ENCODE assay signal across 33 cellular contexts in the genomic region with DNA sequence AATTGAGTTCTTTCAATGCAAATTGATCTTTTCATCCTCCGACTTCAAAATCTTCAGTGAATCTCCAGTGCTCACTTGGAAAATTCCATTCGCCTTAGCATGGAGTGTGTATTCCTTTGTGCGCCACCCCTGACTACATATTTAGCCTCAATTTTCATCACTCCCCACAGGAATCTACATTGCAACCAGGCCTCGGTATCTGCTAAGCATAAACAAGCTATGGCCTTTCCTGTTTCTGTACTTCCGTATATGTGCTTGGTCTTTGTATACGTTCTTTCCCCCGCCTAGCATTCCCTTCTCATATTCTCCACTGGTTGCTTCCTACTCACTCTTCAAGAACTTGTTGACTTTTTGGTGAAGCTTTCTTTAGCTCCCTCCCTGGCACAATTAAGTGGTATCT.
"Had no signal": no experiment of that assay in that cellular context is flagged by ENCODE, and none has a peak within 500 bp of the region (broad histone marks: within the 10 kb centered on the region; RNA-seq: fewer than 3 reads in every experiment).

No MANE protein-coding gene starts in this region.

- H3K4me3 ChIP-seq: Peyer's patch, SJSA1 had no signal

- H3K36me3 ChIP-seq: brain microvascular endothelial cell, Peyer's patch, SJSA1 had no signal

- H3K4me1 Mint-ChIP-seq: activated B cell treated with CpG ODN at 0.5 μM for 24 hours; activated CD4-positive, alpha-beta memory T cell treated with anti-CD3 and anti-CD28 coated beads, Interleukin-2, amount 10 ng/mL, durations not matched to agents 7 days and 5 days; activated CD8-positive, alpha-beta memory T cell treated with anti-CD3 and anti-CD28 coated beads, Interleukin-2, amount 10 ng/mL, durations not matched to agents 7 days and 5 days; activated naive CD4-positive, alpha-beta T cell treated with anti-CD3 and anti-CD28 coated beads, Interleukin-2, amount 10 ng/mL, durations not matched to agents 7 days and 5 days; activated naive CD8-positive, alpha-beta T cell treated with anti-CD3 and anti-CD28 coated beads, Interleukin-2, amount 50 U/mL, for 24 hours had no signal

- H3K27ac ChIP-seq: brain microvascular endothelial cell, KMS-11, Peyer's patch, SJSA1, VCaP had no signal

- DNase-seq: activated B cell treated with CpG ODN at 0.5 μM for 24 hours; activated CD4-positive, alpha-beta memory T cell treated with anti-CD3 and anti-CD28 coated beads, Interleukin-2, amount 10 ng/mL, durations not matched to agents 7 days and 5 days; activated CD4-positive, alpha-beta T cell treated with anti-CD3 and anti-CD28 coated beads for 1 hour; activated CD4-positive, alpha-beta T cell treated with anti-CD3 and anti-CD28 coated beads for 48 hours; activated CD8-positive, alpha-beta memory T cell treated with anti-CD3 and anti-CD28 coated beads for 24 hours; activated CD8-positive, alpha-beta memory T cell treated with anti-CD3 and anti-CD28 coated beads, Interleukin-2, amount 10 ng/mL, durations not matched to agents 7 days and 5 days; activated CD8-positive, alpha-beta memory T cell treated with anti-CD3 and anti-CD28 coated beads, Interleukin-2, amount 50 U/mL, for 48 hours; activated effector memory CD4-positive, alpha-beta T cell treated with Interleukin-2 at 50 U/mL for 16 hours; activated naive CD4-positive, alpha-beta T cell treated with anti-CD3 and anti-CD28 coated beads, Interleukin-2, amount 10 ng/mL, durations not matched to agents 7 days and 5 days; activated naive CD8-positive, alpha-beta T cell treated with anti-CD3 and anti-CD28 coated beads, Interleukin-2, amount 50 U/mL, for 24 hours; activated T-cell treated with anti-CD3 and anti-CD28 coated beads, Interleukin-2, amount 50 U/mL, for 48 hours; amniotic stem cell; aorta; brain microvascular endothelial cell; MM.1S; MV-4-11; NCI-H1092; NCI-H1436 treated with DMSO at 0.1 percent for 48 hours; NCI-H1694 treated with DMSO at 0.1 percent for 48 hours; NCI-H2029; NCI-H345; NCI-H524 treated with DMSO at 0.1 percent for 48 hours; PC-3; Peyer's patch; RPMI8226; SHP77 treated with DMSO at 0.1 percent for 48 hours; SK-N-SH had no signal

- H3K27ac Mint-ChIP-seq: activated B cell treated with CpG ODN at 0.5 μM for 24 hours; activated CD4-positive, alpha-beta memory T cell treated with anti-CD3 and anti-CD28 coated beads, Interleukin-2, amount 10 ng/mL, durations not matched to agents 7 days and 5 days; activated CD8-positive, alpha-beta memory T cell treated with anti-CD3 and anti-CD28 coated beads, Interleukin-2, amount 10 ng/mL, durations not matched to agents 7 days and 5 days; activated naive CD4-positive, alpha-beta T cell treated with anti-CD3 and anti-CD28 coated beads, Interleukin-2, amount 10 ng/mL, durations not matched to agents 7 days and 5 days; activated naive CD8-positive, alpha-beta T cell; activated naive CD8-positive, alpha-beta T cell treated with anti-CD3 and anti-CD28 coated beads, Interleukin-2, amount 50 U/mL, for 24 hours; T-helper 1 cell treated with Interleukin-12 subunit alpha and Interleukin-12 subunit beta and Interleukin-4 antibody, amounts not matched to agents 30 μg/mL and 1 μg/mL, for 36 hours; T-helper 2 cell treated with Interferon-gamma antibody and Interleukin-4, amounts not matched to agents 5 μg/mL and 100 μg/mL, for 36 hours had no signal

- H3K9me3 ChIP-seq: Peyer's patch, SJSA1, SK-N-SH had no signal

- H3K36me3 Mint-ChIP-seq: activated CD8-positive, alpha-beta memory T cell treated with anti-CD3 and anti-CD28 coated beads, Interleukin-2, amount 10 ng/mL, durations not matched to agents 7 days and 5 days; activated naive CD4-positive, alpha-beta T cell treated with anti-CD3 and anti-CD28 coated beads, Interleukin-2, amount 10 ng/mL, durations not matched to agents 7 days and 5 days; activated naive CD8-positive, alpha-beta T cell had no signal

- H3K27me3 ChIP-seq: brain microvascular endothelial cell, Peyer's patch, SJSA1 had no signal

- H3K27me3 Mint-ChIP-seq: activated B cell treated with CpG ODN at 0.5 μM for 24 hours; activated CD4-positive, alpha-beta memory T cell treated with anti-CD3 and anti-CD28 coated beads, Interleukin-2, amount 10 ng/mL, durations not matched to agents 7 days and 5 days; activated CD8-positive, alpha-beta memory T cell treated with anti-CD3 and anti-CD28 coated beads, Interleukin-2, amount 10 ng/mL, durations not matched to agents 7 days and 5 days; activated naive CD4-positive, alpha-beta T cell treated with anti-CD3 and anti-CD28 coated beads, Interleukin-2, amount 10 ng/mL, durations not matched to agents 7 days and 5 days; activated naive CD8-positive, alpha-beta T cell treated with anti-CD3 and anti-CD28 coated beads, Interleukin-2, amount 50 U/mL, for 24 hours had no signal

- H3K4me3 Mint-ChIP-seq: activated B cell treated with CpG ODN at 0.5 μM for 24 hours; activated CD4-positive, alpha-beta memory T cell treated with anti-CD3 and anti-CD28 coated beads, Interleukin-2, amount 10 ng/mL, durations not matched to agents 7 days and 5 days; activated CD8-positive, alpha-beta memory T cell treated with anti-CD3 and anti-CD28 coated beads, Interleukin-2, amount 10 ng/mL, durations not matched to agents 7 days and 5 days; activated naive CD4-positive, alpha-beta T cell treated with anti-CD3 and anti-CD28 coated beads, Interleukin-2, amount 10 ng/mL, durations not matched to agents 7 days and 5 days; activated naive CD8-positive, alpha-beta T cell; activated naive CD8-positive, alpha-beta T cell treated with anti-CD3 and anti-CD28 coated beads, Interleukin-2, amount 50 U/mL, for 24 hours; T-helper 1 cell treated with Interleukin-12 subunit alpha and Interleukin-12 subunit beta and Interleukin-4 antibody, amounts not matched to agents 30 μg/mL and 1 μg/mL, for 36 hours; T-helper 2 cell treated with Interferon-gamma antibody and Interleukin-4, amounts not matched to agents 5 μg/mL and 100 μg/mL, for 36 hours had no signal

- ATAC-seq: activated CD8-positive, alpha-beta memory T cell treated with anti-CD3 and anti-CD28 coated beads, Interleukin-2, amount 10 ng/mL, durations not matched to agents 7 days and 5 days; activated naive CD8-positive, alpha-beta T cell treated with anti-CD3 and anti-CD28 coated beads, Interleukin-2, amount 50 U/mL, for 24 hours; PC-3 had no signal

- H3K9me3 Mint-ChIP-seq: activated CD4-positive, alpha-beta memory T cell treated with anti-CD3 and anti-CD28 coated beads, Interleukin-2, amount 10 ng/mL, durations not matched to agents 7 days and 5 days; activated naive CD4-positive, alpha-beta T cell treated with anti-CD3 and anti-CD28 coated beads, Interleukin-2, amount 10 ng/mL, durations not matched to agents 7 days and 5 days; activated naive CD8-positive, alpha-beta T cell treated with anti-CD3 and anti-CD28 coated beads, Interleukin-2, amount 50 U/mL, for 24 hours; T-helper 1 cell treated with Interleukin-12 subunit alpha and Interleukin-12 subunit beta and Interleukin-4 antibody, amounts not matched to agents 30 μg/mL and 1 μg/mL, for 36 hours; T-helper 2 cell treated with Interferon-gamma antibody and Interleukin-4, amounts not matched to agents 5 μg/mL and 100 μg/mL, for 36 hours had no signal
